29 cellular contexts compared by ENCODE assay signal in the genomic region with DNA sequence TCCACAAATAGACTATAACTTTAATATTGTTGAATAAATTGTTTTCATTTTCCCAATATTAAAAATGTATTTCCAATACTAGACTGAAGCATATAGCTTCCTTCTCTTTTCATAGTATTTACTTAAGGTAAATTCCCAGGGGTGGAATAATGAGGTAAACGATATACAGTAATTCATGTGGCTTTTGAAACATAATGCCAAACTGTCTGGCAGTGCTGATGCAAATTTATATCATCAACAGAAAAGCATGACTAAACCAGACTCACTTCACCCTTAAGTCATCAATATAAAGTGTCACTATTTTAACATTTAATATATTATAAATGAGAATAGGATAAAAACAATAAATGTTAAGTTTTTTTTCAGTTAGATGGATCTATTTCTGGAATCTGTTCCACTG. TPM values are rescaled to one million over a fixed set of nuclear protein-coding genes. Genes with fewer than 3 reads are reported as not detected.
A peak's percentile ranks its signal among the peaks of the same experiment; 100 is the strongest.
DNase-seq lines count a peak whose midpoint lies in the region; ATAC-seq, FAIRE-seq and TF ChIP-seq lines count a peak whose summit lies in the region.
"Had no signal": no experiment of that assay in that cellular context is flagged by ENCODE, and none has a peak within 500 bp of the region (broad histone marks: within the 10 kb centered on the region; RNA-seq: fewer than 3 reads in every experiment).

No MANE protein-coding gene starts in this region.

- no peak for ATAC-seq in effector memory CD8-positive, alpha-beta T cell (replicated peaks)
- ATAC-seq: activated CD8-positive, alpha-beta memory T cell treated with anti-CD3 and anti-CD28 coated beads, Interleukin-2, amount 10 ng/mL, durations not matched to agents 7 days and 5 days; K562; Panc1; pancreas had no signal

- no peak overlapping the region for H3K4me2 ChIP-seq in keratinocyte (ENCODE audit: control insufficient read depth, extremely low read depth, insufficient read depth, low read depth, low read length)

- H3K4me3 Mint-ChIP-seq in effector memory CD8-positive, alpha-beta T cell, result no peak overlapping the region
- H3K4me3 Mint-ChIP-seq: activated CD4-positive, alpha-beta T cell treated with anti-CD3 and anti-CD28 coated beads, Interleukin-2, amount 10 ng/mL, durations not matched to agents 24 days and 14 days; activated CD8-positive, alpha-beta memory T cell treated with anti-CD3 and anti-CD28 coated beads, Interleukin-2, amount 10 ng/mL, durations not matched to agents 7 days and 5 days; B cell; CD8-positive, alpha-beta memory T cell; neural crest cell had no signal

- no peak overlapping the region for H2AFZ ChIP-seq in keratinocyte (ENCODE audit: control insufficient read depth, low read length)

- no peaks in the 10 kb centered on the region for H3K9me3 ChIP-seq in keratinocyte (ENCODE audit: control insufficient read depth, low read depth, low read length)
- H3K9me3 ChIP-seq: pancreas, transverse colon had no signal

- H3K79me2 ChIP-seq in keratinocyte (ENCODE audit: control insufficient read depth, insufficient read depth, low read length), result peaks cover 5% of the 10 kb centered on the region

- no peaks in the 10 kb centered on the region for H3K27me3 Mint-ChIP-seq in effector memory CD8-positive, alpha-beta T cell
- H3K27me3 Mint-ChIP-seq: activated CD4-positive, alpha-beta T cell treated with anti-CD3 and anti-CD28 coated beads, Interleukin-2, amount 10 ng/mL, durations not matched to agents 24 days and 14 days; activated CD8-positive, alpha-beta memory T cell treated with anti-CD3 and anti-CD28 coated beads, Interleukin-2, amount 10 ng/mL, durations not matched to agents 7 days and 5 days; B cell; CD8-positive, alpha-beta memory T cell had no signal

- TF ChIP-seq CTCF in keratinocyte (optimal IDR thresholded peaks at IDR 0.05 in 1 of 3, IDR thresholded peaks at IDR 0.05 in 1 of 3, conservative IDR thresholded peaks at IDR 0.05 in 1 of 3; ENCODE audit: extremely low read depth in 1 of 3, insufficient read depth in 2 of 3, low read length in 3 of 3), result no peak

- peak overlapping the region; percentile 54 for H3K27ac ChIP-seq in keratinocyte (ENCODE audit: control insufficient read depth, insufficient read depth, low read length)
- H3K27ac ChIP-seq: brain microvascular endothelial cell, pancreas, right atrium auricular region, transverse colon had no signal

- H3K27me3 ChIP-seq in keratinocyte (ENCODE audit: control insufficient read depth, extremely low read depth, insufficient read depth, low read length), result no peaks in the 10 kb centered on the region
- H3K27me3 ChIP-seq: brain microvascular endothelial cell, pancreas, right atrium auricular region, transverse colon had no signal

- no peak overlapping the region for H3K27ac Mint-ChIP-seq in effector memory CD8-positive, alpha-beta T cell
- H3K27ac Mint-ChIP-seq: activated CD4-positive, alpha-beta T cell treated with anti-CD3 and anti-CD28 coated beads, Interleukin-2, amount 10 ng/mL, durations not matched to agents 24 days and 14 days; activated CD8-positive, alpha-beta memory T cell treated with anti-CD3 and anti-CD28 coated beads, Interleukin-2, amount 10 ng/mL, durations not matched to agents 7 days and 5 days; B cell had no signal

- peak; percentile 20 for DNase-seq in NCI-H2196 (lab: John Stamatoyannopoulos, UW; ENCODE audit: unreplicated experiment)
- no peak for DNase-seq in NCI-H2196 treated with DMSO at 0.1 percent for 48 hours (lab: John Stamatoyannopoulos, UW; ENCODE audit: unreplicated experiment)
- peak; percentile 47 for DNase-seq in NCI-H2171 (lab: John Stamatoyannopoulos, UW)
- peak; percentile 6 for DNase-seq in astrocyte of the hippocampus (ENCODE audit: low read depth, low spot score)
- DNase-seq in keratinocyte (ENCODE audit: low read depth, low spot score), result no peak
- DNase-seq in effector memory CD8-positive, alpha-beta T cell, result no peak
- no peak for DNase-seq in DMS53 treated with DMSO at 0.1 percent for 48 hours (lab: John Stamatoyannopoulos, UW; ENCODE audit: unreplicated experiment)
- no peak for DNase-seq in NCI-H146 treated with DMSO at 0.1 percent for 48 hours (lab: John Stamatoyannopoulos, UW; ENCODE audit: unreplicated experiment)
- DNase-seq: activated CD4-positive, alpha-beta T cell treated with anti-CD3 and anti-CD28 coated beads, Interleukin-2, amount 10 ng/mL, durations not matched to agents 24 days and 14 days; activated CD8-positive, alpha-beta memory T cell treated with anti-CD3 and anti-CD28 coated beads, Interleukin-2, amount 10 ng/mL, durations not matched to agents 7 days and 5 days; activated naive CD4-positive, alpha-beta T cell; activated T-cell treated with anti-CD3 and anti-CD28 coated beads, Interleukin-2, amount 50 U/mL, for 48 hours; brain microvascular endothelial cell; CD8-positive, alpha-beta memory T cell; GDM1; H7; mesenchymal stem cell; MM.1S; NCI-H1694 treated with DMSO at 0.1 percent for 48 hours; pancreas; SIG-M5; stimulated activated CD4-positive, alpha-beta T cell treated with anti-CD3 and anti-CD28 coated beads, Interleukin-2, amount 100 ng/mL, for 48 hours; transverse colon had no signal

- H3K9me3 Mint-ChIP-seq in effector memory CD8-positive, alpha-beta T cell, result no peaks in the 10 kb centered on the region
- H3K9me3 Mint-ChIP-seq: CD8-positive, alpha-beta memory T cell; neural crest cell had no signal

- no peaks in the 10 kb centered on the region for H3K36me3 ChIP-seq in keratinocyte (ENCODE audit: control insufficient read depth in 2 of 2, extremely low read depth in 1 of 2, insufficient read depth in 2 of 2, low read length in 2 of 2)
- H3K36me3 ChIP-seq: brain microvascular endothelial cell, pancreas, right atrium auricular region had no signal

- dilution Hi-C loops in keratinocyte (cut with MboI; ENCODE audit: extremely low pct_ligation_motif_present, low sequenced_read_pairs), result no loop called here

- H3K9ac ChIP-seq in keratinocyte (ENCODE audit: control insufficient read depth, extremely low read depth, insufficient read depth, low read length), result no peak overlapping the region

- peaks cover 22% of the 10 kb centered on the region for H3K36me3 Mint-ChIP-seq in effector memory CD8-positive, alpha-beta T cell (ENCODE audit: insufficient read depth)

- H3K4me3 ChIP-seq in keratinocyte (ENCODE audit: control insufficient read depth in 2 of 3, extremely low read depth in 1 of 3, insufficient read depth in 2 of 3, low read depth in 1 of 3, low read length in 3 of 3), result no peak overlapping the region
- H3K4me3 ChIP-seq: K562, pancreas, right atrium auricular region, transverse colon had no signal

- FAIRE-seq in keratinocyte (lab: Jason Lieb, UNC), result no peak
- FAIRE-seq: frontal cortex, K562, pancreas had no signal

- H4K20me1 ChIP-seq in keratinocyte (ENCODE audit: control insufficient read depth, extremely low read depth, insufficient read depth, low read length), result no peaks in the 10 kb centered on the region

- no peaks in the 10 kb centered on the region for H3K9me1 ChIP-seq in keratinocyte (ENCODE audit: control insufficient read depth, extremely low read depth, insufficient read depth, low read length)

- H3K4me1 ChIP-seq in keratinocyte (ENCODE audit: control insufficient read depth, extremely low read depth, insufficient read depth, low read length), result peaks cover 25% of the 10 kb centered on the region
- H3K4me1 ChIP-seq: pancreas had no signal

- peaks cover 5 to 33% of the 10 kb centered on the region in 2 donors for H3K4me1 Mint-ChIP-seq in effector memory CD8-positive, alpha-beta T cell (ENCODE audit: low read depth in 2 of 2)

RNA-seq across cellular contexts. Expression of gene C2CD3, which starts 13.6 kb away (rescaled TPM):
- 6.7 to 9.8 TPM (median 9.3 TPM) in 3 replicates for polyA plus RNA-seq in keratinocyte
- polyA plus RNA-seq in keratinocyte (2011; ENCODE audit: low read depth), result 3.3 TPM
- 4.4 and 7.2 TPM in 2 replicates for polyA plus RNA-seq in keratinocyte (2011; cell fraction: cytosol; rRNA removed)
- 15.4 and 20.4 TPM in 2 replicates for polyA plus RNA-seq in keratinocyte (2011; cell fraction: nucleus; rRNA removed)
- 6.5 and 7.3 TPM in 2 replicates for polyA plus RNA-seq in keratinocyte (2012; ENCODE audit: low replicate concordance)
- polyA minus RNA-seq in keratinocyte, result 22.1 to 30.1 TPM (median 26.9 TPM) in 3 replicates
- 12.7 TPM for polyA minus RNA-seq in keratinocyte (2011; cell fraction: cytosol; rRNA and poly(A)+ RNA removed)
- 20.9 and 35.4 TPM in 2 replicates for polyA minus RNA-seq in keratinocyte (2011; cell fraction: nucleus; rRNA and poly(A)+ RNA removed)

RNA-seq across cellular contexts. Expression of gene PPME1, which starts 13.9 kb away (rescaled TPM):
- polyA plus RNA-seq in keratinocyte, result 31.7 to 55.6 TPM (median 34.0 TPM) in 3 replicates
- 53.6 TPM for polyA plus RNA-seq in keratinocyte (2011; ENCODE audit: low read depth)
- 54.7 and 58.1 TPM in 2 replicates for polyA plus RNA-seq in keratinocyte (2011; cell fraction: cytosol; rRNA removed)
- polyA plus RNA-seq in keratinocyte (2011; cell fraction: nucleus; rRNA removed), result 78.3 and 89.4 TPM in 2 replicates
- 31.4 and 41.8 TPM in 2 replicates for polyA plus RNA-seq in keratinocyte (2012; ENCODE audit: low replicate concordance)
- polyA minus RNA-seq in keratinocyte, result 42.2 to 51.6 TPM (median 49.1 TPM) in 3 replicates
- polyA minus RNA-seq in keratinocyte (2011; cell fraction: cytosol; rRNA and poly(A)+ RNA removed), result 50.3 TPM
- 58.2 and 69.4 TPM in 2 replicates for polyA minus RNA-seq in keratinocyte (2011; cell fraction: nucleus; rRNA and poly(A)+ RNA removed)

Comparison
In these comparisons a context has a peak if more than half of its experiments do, and no peak if none do; other contexts are left out.
1. DNase-seq: peak in NCI-H2196 (single experiment), NCI-H2171 (single experiment) and astrocyte of the hippocampus (single experiment); none in NCI-H2196 treated with DMSO at 0.1 percent for 48 hours (single experiment), keratinocyte (single experiment), effector memory CD8-positive, alpha-beta T cell (0 of 3), DMS53 treated with DMSO at 0.1 percent for 48 hours (single experiment) and NCI-H146 treated with DMSO at 0.1 percent for 48 hours (single experiment).